In the genomic region with DNA sequence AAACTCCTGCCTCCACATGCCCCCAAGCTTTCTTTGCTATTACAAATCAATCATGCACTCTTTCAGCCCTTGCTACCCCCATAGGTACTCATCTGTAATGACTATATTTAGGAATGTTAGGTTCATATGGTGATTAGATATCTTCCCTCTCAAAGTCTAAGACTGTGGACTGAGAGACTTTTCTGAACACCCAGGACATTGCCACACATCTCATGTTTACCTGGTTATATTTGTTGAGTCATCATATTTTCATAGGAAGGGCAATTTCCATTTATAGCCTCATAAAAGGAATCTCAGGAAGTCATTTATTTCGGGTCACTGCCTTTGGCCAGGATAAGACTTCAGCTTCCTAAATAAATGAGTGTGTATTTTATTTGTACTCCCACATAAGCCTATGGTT, we compare ENCODE assay signal across 1 cellular context.
TF ChIP-seq lines count a peak whose summit lies in the region.

No MANE protein-coding gene starts in this region.

TF ChIP-seq in HEK293, 187 proteins besides CTCF, POLR2A, EP300 and RAD21 (continued from another document):
- TF ChIP-seq, protein P1, sequence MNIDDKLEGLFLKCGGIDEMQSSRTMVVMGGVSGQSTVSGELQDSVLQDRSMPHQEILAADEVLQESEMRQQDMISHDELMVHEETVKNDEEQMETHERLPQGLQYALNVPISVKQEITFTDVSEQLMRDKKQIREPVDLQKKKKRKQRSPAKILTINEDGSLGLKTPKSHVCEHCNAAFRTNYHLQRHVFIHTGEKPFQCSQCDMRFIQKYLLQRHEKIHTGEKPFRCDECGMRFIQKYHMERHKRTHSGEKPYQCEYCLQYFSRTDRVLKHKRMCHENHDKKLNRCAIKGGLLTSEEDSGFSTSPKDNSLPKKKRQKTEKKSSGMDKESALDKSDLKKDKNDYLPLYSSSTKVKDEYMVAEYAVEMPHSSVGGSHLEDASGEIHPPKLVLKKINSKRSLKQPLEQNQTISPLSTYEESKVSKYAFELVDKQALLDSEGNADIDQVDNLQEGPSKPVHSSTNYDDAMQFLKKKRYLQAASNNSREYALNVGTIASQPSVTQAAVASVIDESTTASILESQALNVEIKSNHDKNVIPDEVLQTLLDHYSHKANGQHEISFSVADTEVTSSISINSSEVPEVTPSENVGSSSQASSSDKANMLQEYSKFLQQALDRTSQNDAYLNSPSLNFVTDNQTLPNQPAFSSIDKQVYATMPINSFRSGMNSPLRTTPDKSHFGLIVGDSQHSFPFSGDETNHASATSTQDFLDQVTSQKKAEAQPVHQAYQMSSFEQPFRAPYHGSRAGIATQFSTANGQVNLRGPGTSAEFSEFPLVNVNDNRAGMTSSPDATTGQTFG (tag by site-specific recombination; IDR thresholded peaks at IDR 0.05; ENCODE audit: borderline replicate concordance) = no peak
- TF ChIP-seq TCF7L2 (IDR thresholded peaks at IDR 0.05; ENCODE audit: borderline replicate concordance, low read depth, low read length) (0 out of 2 replicates have a peak, but pooled peaks have one; percentile 53), ZNF677 (tag by site-specific recombination; IDR thresholded peaks at IDR 0.05) (no peak), ZNF558 (tag by site-specific recombination; IDR thresholded peaks at IDR 0.05) (no peak), BCL11A (tag by site-specific recombination; IDR thresholded peaks at IDR 0.05; ENCODE audit: low read depth) (no peak), GLI4 (tag by site-specific recombination; IDR thresholded peaks at IDR 0.05) (no peak), BCL11B (tag by site-specific recombination; IDR thresholded peaks at IDR 0.05; ENCODE audit: low read depth) (no peak), GFI1B (tag by site-specific recombination; IDR thresholded peaks at IDR 0.05) (no peak), OSR2 (tag by site-specific recombination; IDR thresholded peaks at IDR 0.05) (peak; percentile 74), ZFP3 (tag by site-specific recombination; IDR thresholded peaks at IDR 0.05; ENCODE audit: low read depth) (no peak), ZNF701 (tag by site-specific recombination; IDR thresholded peaks at IDR 0.05) (no peak), ZNF2 (tag by site-specific recombination; IDR thresholded peaks at IDR 0.05) (no peak), ZNF248 (tag by site-specific recombination; IDR thresholded peaks at IDR 0.05) (no peak), ZNF837 (tag by site-specific recombination; IDR thresholded peaks at IDR 0.05) (no peak), HOXA7 (CRISPR knock-in tag; IDR thresholded peaks at IDR 0.05; ENCODE audit: borderline replicate concordance) (no peak), ZNF174 (tag by site-specific recombination; IDR thresholded peaks at IDR 0.05) (no peak), HOXD13 (CRISPR knock-in tag; IDR thresholded peaks at IDR 0.05; ENCODE audit: borderline replicate concordance) (no peak; the same call in 1 of the 2 replicates), ZNF114 (tag by site-specific recombination; IDR thresholded peaks at IDR 0.05) (no peak), ZNF302 (tag by site-specific recombination; IDR thresholded peaks at IDR 0.05; ENCODE audit: low read depth) (no peak), ZNF560 (tag by site-specific recombination; IDR thresholded peaks at IDR 0.05; ENCODE audit: borderline replicate concordance) (no peak), SP2 (tag by site-specific recombination; IDR thresholded peaks at IDR 0.05) (no peak), SP3 (tag by site-specific recombination; IDR thresholded peaks at IDR 0.05) (no peak), ZBTB17 (tag by site-specific recombination; IDR thresholded peaks at IDR 0.05) (peak; percentile 55), ZNF514 (tag by site-specific recombination; IDR thresholded peaks at IDR 0.05) (no peak)
- TF ChIP-seq, protein P2, sequence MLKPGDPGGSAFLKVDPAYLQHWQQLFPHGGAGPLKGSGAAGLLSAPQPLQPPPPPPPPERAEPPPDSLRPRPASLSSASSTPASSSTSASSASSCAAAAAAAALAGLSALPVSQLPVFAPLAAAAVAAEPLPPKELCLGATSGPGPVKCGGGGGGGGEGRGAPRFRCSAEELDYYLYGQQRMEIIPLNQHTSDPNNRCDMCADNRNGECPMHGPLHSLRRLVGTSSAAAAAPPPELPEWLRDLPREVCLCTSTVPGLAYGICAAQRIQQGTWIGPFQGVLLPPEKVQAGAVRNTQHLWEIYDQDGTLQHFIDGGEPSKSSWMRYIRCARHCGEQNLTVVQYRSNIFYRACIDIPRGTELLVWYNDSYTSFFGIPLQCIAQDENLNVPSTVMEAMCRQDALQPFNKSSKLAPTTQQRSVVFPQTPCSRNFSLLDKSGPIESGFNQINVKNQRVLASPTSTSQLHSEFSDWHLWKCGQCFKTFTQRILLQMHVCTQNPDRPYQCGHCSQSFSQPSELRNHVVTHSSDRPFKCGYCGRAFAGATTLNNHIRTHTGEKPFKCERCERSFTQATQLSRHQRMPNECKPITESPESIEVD (tag by site-specific recombination; IDR thresholded peaks at IDR 0.05) = peak; percentile 58; the same call in 1 of the 2 replicates
- TF ChIP-seq, protein P3, sequence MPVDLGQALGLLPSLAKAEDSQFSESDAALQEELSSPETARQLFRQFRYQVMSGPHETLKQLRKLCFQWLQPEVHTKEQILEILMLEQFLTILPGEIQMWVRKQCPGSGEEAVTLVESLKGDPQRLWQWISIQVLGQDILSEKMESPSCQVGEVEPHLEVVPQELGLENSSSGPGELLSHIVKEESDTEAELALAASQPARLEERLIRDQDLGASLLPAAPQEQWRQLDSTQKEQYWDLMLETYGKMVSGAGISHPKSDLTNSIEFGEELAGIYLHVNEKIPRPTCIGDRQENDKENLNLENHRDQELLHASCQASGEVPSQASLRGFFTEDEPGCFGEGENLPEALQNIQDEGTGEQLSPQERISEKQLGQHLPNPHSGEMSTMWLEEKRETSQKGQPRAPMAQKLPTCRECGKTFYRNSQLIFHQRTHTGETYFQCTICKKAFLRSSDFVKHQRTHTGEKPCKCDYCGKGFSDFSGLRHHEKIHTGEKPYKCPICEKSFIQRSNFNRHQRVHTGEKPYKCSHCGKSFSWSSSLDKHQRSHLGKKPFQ (tag by site-specific recombination; IDR thresholded peaks at IDR 0.05) = peak; percentile 27; the same call in 1 of the 2 replicates
- TF ChIP-seq, protein P4, sequence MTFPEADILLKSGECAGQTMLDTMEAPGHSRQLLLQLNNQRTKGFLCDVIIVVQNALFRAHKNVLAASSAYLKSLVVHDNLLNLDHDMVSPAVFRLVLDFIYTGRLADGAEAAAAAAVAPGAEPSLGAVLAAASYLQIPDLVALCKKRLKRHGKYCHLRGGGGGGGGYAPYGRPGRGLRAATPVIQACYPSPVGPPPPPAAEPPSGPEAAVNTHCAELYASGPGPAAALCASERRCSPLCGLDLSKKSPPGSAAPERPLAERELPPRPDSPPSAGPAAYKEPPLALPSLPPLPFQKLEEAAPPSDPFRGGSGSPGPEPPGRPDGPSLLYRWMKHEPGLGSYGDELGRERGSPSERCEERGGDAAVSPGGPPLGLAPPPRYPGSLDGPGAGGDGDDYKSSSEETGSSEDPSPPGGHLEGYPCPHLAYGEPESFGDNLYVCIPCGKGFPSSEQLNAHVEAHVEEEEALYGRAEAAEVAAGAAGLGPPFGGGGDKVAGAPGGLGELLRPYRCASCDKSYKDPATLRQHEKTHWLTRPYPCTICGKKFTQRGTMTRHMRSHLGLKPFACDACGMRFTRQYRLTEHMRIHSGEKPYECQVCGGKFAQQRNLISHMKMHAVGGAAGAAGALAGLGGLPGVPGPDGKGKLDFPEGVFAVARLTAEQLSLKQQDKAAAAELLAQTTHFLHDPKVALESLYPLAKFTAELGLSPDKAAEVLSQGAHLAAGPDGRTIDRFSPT (tag by site-specific recombination; IDR thresholded peaks at IDR 0.05) = no peak
